ENCODE assay signal across 15 cellular contexts in the genomic region with DNA sequence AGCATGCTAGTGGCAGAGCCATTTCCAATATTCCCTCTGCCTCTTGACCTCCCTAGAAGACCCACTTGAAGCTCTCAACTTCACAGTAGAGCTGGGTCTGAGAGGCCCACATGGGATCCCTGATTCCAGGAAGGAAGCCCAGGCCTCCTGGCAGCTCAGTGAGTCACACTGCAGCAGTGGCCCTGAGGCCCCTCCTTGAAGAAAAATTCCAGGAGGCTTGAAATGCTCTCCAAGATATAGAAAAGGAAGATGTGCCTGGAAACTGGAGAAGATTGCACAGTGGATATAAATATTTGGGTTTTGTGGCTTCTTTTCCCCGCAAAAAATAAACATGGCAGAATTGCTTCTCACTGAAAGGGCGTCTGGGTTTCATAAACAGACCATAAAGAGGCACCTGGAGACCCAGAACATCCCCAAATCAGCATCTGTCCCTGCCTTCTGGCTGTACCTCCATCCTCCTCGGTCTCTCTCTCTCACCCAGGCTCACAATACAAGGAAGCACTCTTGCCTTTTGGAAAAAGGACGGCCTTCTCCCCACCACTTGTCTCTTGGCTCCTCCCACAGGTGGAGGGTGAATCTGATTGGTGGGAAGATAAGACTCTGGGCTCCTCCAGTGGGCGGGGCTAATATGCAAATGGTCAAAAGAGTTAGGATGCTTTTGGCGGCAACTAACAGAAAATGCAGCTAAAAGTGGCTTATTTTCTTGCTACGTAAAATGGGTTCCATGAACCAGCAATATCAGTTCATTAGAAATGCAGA.
DNase-seq lines count a peak whose midpoint lies in the region; ATAC-seq, FAIRE-seq and TF ChIP-seq lines count a peak whose summit lies in the region.
"Had no signal": no experiment of that assay in that cellular context is flagged by ENCODE, and none has a peak within 500 bp of the region (broad histone marks: within the 10 kb centered on the region; RNA-seq: fewer than 3 reads in every experiment).

No MANE protein-coding gene starts in this region.

- no peak overlapping the region for H3K4me2 ChIP-seq in H9 (ENCODE audit: insufficient read depth, insufficient read length, low read length)

- H3K56ac ChIP-seq in H9 (ENCODE audit: insufficient read length, low read depth, low read length): no peak overlapping the region

- H4K20me1 ChIP-seq in H9 (ENCODE audit: control insufficient read depth, insufficient read depth, insufficient read length): no peaks in the 10 kb centered on the region

- no peak overlapping the region for H3K4ac ChIP-seq in H9 (ENCODE audit: low read depth, low read length)

- no peak for FAIRE-seq in D721Med (lab: Jason Lieb, UNC)
- FAIRE-seq: keratinocyte had no signal

- H3K4me1 Mint-ChIP-seq in H9: peaks cover 6 to 12% of the 10 kb centered on the region in 2 experiments
- H3K4me1 Mint-ChIP-seq: activated CD4-positive, alpha-beta T cell treated with anti-CD3 and anti-CD28 coated beads, Interleukin-2, amount 10 ng/mL, durations not matched to agents 7 days and 5 days; T-cell had no signal

- H2BK120ac ChIP-seq in H9 (ENCODE audit: low read depth, low read length, poor library complexity, severe bottlenecking): no peak overlapping the region

- DNase-seq in AG10803 (ENCODE audit: low read depth) (peak; percentile 78), H9 (peak; percentile 54), SK-N-DZ (ENCODE audit: low spot score) (peak; percentile 68), iris pigment epithelial cell (ENCODE audit: low read depth) (peak; percentile 45), D721Med (ENCODE audit: insufficient read length, low spot score) (no peak), NOMO-1 (lab: John Stamatoyannopoulos, UW; ENCODE audit: unreplicated experiment in 2 of 2) (no peak), CD1c-positive myeloid dendritic cell (ENCODE audit: extremely low spot score) (no peak)
- DNase-seq: activated CD4-positive, alpha-beta T cell treated with anti-CD3 and anti-CD28 coated beads, Interleukin-2, amount 10 ng/mL, durations not matched to agents 7 days and 5 days; caudate nucleus; T-cell had no signal

- TF ChIP-seq CTCF in AG10803 (conservative IDR thresholded peaks at IDR 0.05; ENCODE audit: low read length) (no peak), H9 (conservative IDR thresholded peaks at IDR 0.05) (no peak), D721Med (IDR thresholded peaks at IDR 0.05; ENCODE audit: insufficient read depth, missing control alignments) (no peak)

- peaks cover 7% of the 10 kb centered on the region in 2 experiments; a peak in 3 of 5 replicates for H3K9me3 Mint-ChIP-seq in H9
- H3K9me3 Mint-ChIP-seq: activated CD4-positive, alpha-beta T cell treated with anti-CD3 and anti-CD28 coated beads, Interleukin-2, amount 10 ng/mL, durations not matched to agents 7 days and 5 days; nephron; T-cell had no signal

- H2BK20ac ChIP-seq in H9 (ENCODE audit: low read depth, low read length, poor library complexity, severe bottlenecking): no peak overlapping the region

- H3K14ac ChIP-seq in H9 (ENCODE audit: insufficient read depth, low read length): no peak overlapping the region

- H3K23ac ChIP-seq in H9 (ENCODE audit: insufficient read length, low read depth, low read length): no peak overlapping the region

- peaks cover 15% of the 10 kb centered on the region for H3K27me3 Mint-ChIP-seq in H9 (ENCODE audit: low read depth)

- H3K4me1 ChIP-seq in H9 (ENCODE audit: insufficient read depth, low read length): no peaks in the 10 kb centered on the region

- ATAC-seq in GM21447 (IDR thresholded peaks at IDR 0.05; ENCODE audit: unreplicated experiment): no peak
- ATAC-seq: T-cell had no signal

- no peak overlapping the region for H4K91ac ChIP-seq in H9 (ENCODE audit: insufficient read length, low read depth, low read length)

- no peak overlapping the region for H2BK12ac ChIP-seq in H9 (ENCODE audit: insufficient read length, low read depth, low read length)

- no peak overlapping the region for H2AFZ ChIP-seq in H9 (ENCODE audit: low read length)

- H3K4me3 ChIP-seq in AG10803 (ENCODE audit: low read length): no peak overlapping the region
- H3K4me3 ChIP-seq: vagina had no signal

- H3K79me2 ChIP-seq in H9 (ENCODE audit: insufficient read depth, low read length): no peaks in the 10 kb centered on the region

- no peaks in the 10 kb centered on the region for H3K79me1 ChIP-seq in H9 (ENCODE audit: insufficient read depth, low read depth, low read length, poor library complexity, severe bottlenecking)

- H3K4me3 Mint-ChIP-seq in H9: no peak overlapping the region
- H3K4me3 Mint-ChIP-seq: activated CD4-positive, alpha-beta T cell treated with anti-CD3 and anti-CD28 coated beads, Interleukin-2, amount 10 ng/mL, durations not matched to agents 7 days and 5 days; nephron; T-cell had no signal

- WGBS in H9 (ENCODE audit: extremely low coverage, insufficient read length, low lambda C conversion rate): no CpG with 5 or more reads among the region's 7 CpGs

- no peaks in the 10 kb centered on the region for H3K9me3 ChIP-seq in H9 (ENCODE audit: control insufficient read depth, low read depth, low read length)
- H3K9me3 ChIP-seq: Caco-2, vagina had no signal

- no peak overlapping the region for H4K8ac ChIP-seq in H9 (replicated peaks; ENCODE audit: insufficient read length, low read depth, low read length)

- no peak overlapping the region for H3K9ac ChIP-seq in H9 (ENCODE audit: extremely low read depth, insufficient read length, low read length)

- no peaks in the 10 kb centered on the region for H3K27me3 ChIP-seq in H9 (ENCODE audit: insufficient read depth, low read length)
- H3K27me3 ChIP-seq: vagina had no signal

- no peak overlapping the region for H4K5ac ChIP-seq in H9 (ENCODE audit: insufficient read length, low read depth, low read length)

- no peak overlapping the region for H3K27ac ChIP-seq in H9 (ENCODE audit: insufficient read length, low read depth, low read length)
- H3K27ac ChIP-seq: vagina had no signal

- H3T11ph ChIP-seq in H9 (ENCODE audit: low read length): no peak overlapping the region

- H2BK5ac ChIP-seq in H9 (ENCODE audit: insufficient read length, low read length): no peak overlapping the region

- 0 out of 7 replicates have a peak overlapping the region, but pooled peaks of 1 of the 3 experiments have one; percentile 27 for H3K27ac Mint-ChIP-seq in H9
- H3K27ac Mint-ChIP-seq: activated CD4-positive, alpha-beta T cell treated with anti-CD3 and anti-CD28 coated beads, Interleukin-2, amount 10 ng/mL, durations not matched to agents 7 days and 5 days; nephron; T-cell had no signal

- no peak overlapping the region for H3K18ac ChIP-seq in H9 (ENCODE audit: insufficient read length, low read depth, low read length)

- no peaks in the 10 kb centered on the region; a peak in 2 of 7 replicates for H3K36me3 Mint-ChIP-seq in H9 (ENCODE audit: insufficient read depth in 1 of 3, low read depth in 3 of 3)
- H3K36me3 Mint-ChIP-seq: T-cell had no signal

- H2AK5ac ChIP-seq in H9 (ENCODE audit: insufficient read length, low read length): no peak overlapping the region

- no peaks in the 10 kb centered on the region for H3K23me2 ChIP-seq in H9 (ENCODE audit: insufficient read length, low read depth, low read length, poor library complexity, severe bottlenecking)

- no peak overlapping the region for H2BK15ac ChIP-seq in H9 (ENCODE audit: low read depth, low read length)

Comparison
In these comparisons a context has a peak if more than half of its experiments do, and no peak if none do; other contexts are left out.
1. DNase-seq: peak in AG10803 (single experiment), H9 (single experiment), SK-N-DZ (single experiment) and iris pigment epithelial cell (single experiment); none in D721Med (single experiment), NOMO-1 (0 of 2) and CD1c-positive myeloid dendritic cell (single experiment).